17 cellular contexts compared by ENCODE assay signal in genomic region chr3:150144309-150144708, GRCh38.
"Had no signal": no experiment of that assay in that cellular context is flagged by ENCODE, and none has a peak within 500 bp of the region (broad histone marks: within the 10 kb centered on the region; RNA-seq: fewer than 3 reads in every experiment).

No MANE protein-coding gene starts in this region.

- H3K9me3 ChIP-seq: esophagus squamous epithelium, neutrophil, psoas muscle had no signal

- H3K36me3 ChIP-seq: esophagus squamous epithelium, neutrophil had no signal

- DNase-seq: effector memory CD8-positive, alpha-beta T cell; esophagus squamous epithelium; foreskin fibroblast; kidney; left colon; left ventricle myocardium superior; mesendoderm; naive B cell; psoas muscle; retina; stimulated activated naive CD4-positive, alpha-beta T cell treated with Interleukin-2 at 50 U/mL for 16 hours; trophoblast cell had no signal

- H3K27ac ChIP-seq: epithelial cell of prostate, esophagus squamous epithelium, neutrophil had no signal

- H3K4me3 ChIP-seq: esophagus squamous epithelium, lung, psoas muscle had no signal

- ATAC-seq: effector memory CD8-positive, alpha-beta T cell; left colon; left ventricle myocardium superior; psoas muscle; sciatic nerve had no signal

- FAIRE-seq: colon, kidney had no signal

- H3K27me3 ChIP-seq: esophagus squamous epithelium, neutrophil had no signal
